Comparison of ENCODE assay signal across 21 cellular contexts in the genomic region with DNA sequence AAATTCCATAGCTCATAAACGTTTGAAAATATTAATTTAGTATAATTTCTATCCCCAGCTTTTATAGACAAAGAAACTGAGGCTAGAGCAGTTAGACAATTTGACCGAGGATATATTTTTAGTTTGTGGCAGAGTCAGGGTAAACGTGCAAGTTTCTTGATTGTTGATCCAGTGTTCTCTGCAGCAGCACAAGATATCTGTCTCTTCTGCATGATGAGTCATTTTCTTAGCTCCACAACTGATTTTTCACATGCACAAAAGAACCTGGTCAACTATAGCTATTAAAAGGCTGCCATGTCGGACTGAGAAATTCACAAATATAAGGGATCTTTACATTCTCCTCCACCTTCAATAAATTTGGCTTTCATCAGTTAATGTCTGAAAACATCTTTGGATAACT.
DNase-seq lines count a peak whose midpoint lies in the region; ATAC-seq, FAIRE-seq and TF ChIP-seq lines count a peak whose summit lies in the region.
"Had no signal": no experiment of that assay in that cellular context is flagged by ENCODE, and none has a peak within 500 bp of the region (broad histone marks: within the 10 kb centered on the region; RNA-seq: fewer than 3 reads in every experiment).

No MANE protein-coding gene starts in this region.

- no peak for TF ChIP-seq CTCF in fibroblast of pulmonary artery (IDR thresholded peaks at IDR 0.05; ENCODE audit: low read length, missing control alignments)

- intact Hi-C loops in left ventricle myocardium superior (cut with micrococcal nuclease), result no loop called here
- intact Hi-C loops in Right ventricle myocardium superior (cut with DNase I), result no loop called here

- TF ChIP-seq POLR2A in GM12891 (IDR thresholded peaks at IDR 0.05; ENCODE audit: low read depth, low read length), result no peak

- ATAC-seq in left ventricle myocardium superior, result peak; percentile 19
- no peak for ATAC-seq in Right ventricle myocardium superior (ENCODE audit: poor library complexity)
- no peak for ATAC-seq in HG03039 (IDR thresholded peaks at IDR 0.05; ENCODE audit: unreplicated experiment)
- ATAC-seq in GM21360 (IDR thresholded peaks at IDR 0.05; ENCODE audit: unreplicated experiment), result no peak
- ATAC-seq: gastrocnemius medialis; naive thymus-derived CD8-positive, alpha-beta T cell had no signal

- FAIRE-seq in GM12891 (lab: Jason Lieb, UNC), result no peak
- FAIRE-seq: H1 had no signal

- no peak overlapping the region for H3K4me3 ChIP-seq in fibroblast of pulmonary artery (replicated peaks; ENCODE audit: low read depth, low read length)
- H3K4me3 ChIP-seq: gastrocnemius medialis, thoracic aorta, vagina had no signal

- DNase-seq in left ventricle myocardium superior (no peak), Right ventricle myocardium superior (no peak), astrocyte of the hippocampus (ENCODE audit: low read depth, low spot score) (peak; percentile 21), fibroblast of pulmonary artery (ENCODE audit: low read depth) (peak; percentile 45), GM12891 (ENCODE audit: insufficient read length, low spot score) (no peak), HuH-7 (ENCODE audit: low spot score) (no peak)
- DNase-seq: activated CD4-positive, alpha-beta T cell treated with anti-CD3 and anti-CD28 coated beads for 4 hours; activated effector memory CD4-positive, alpha-beta T cell treated with anti-CD3 and anti-CD28 coated beads, Interleukin-2, amount 50 U/mL, for 16 hours; activated naive CD8-positive, alpha-beta T cell treated with anti-CD3 and anti-CD28 coated beads for 36 hours; CD4-positive, alpha-beta T cell; effector CD8-positive, alpha-beta T cell; gastrocnemius medialis; naive thymus-derived CD8-positive, alpha-beta T cell; NCI-H146; NCI-H446; NCI-H82 had no signal

TF ChIP-seq in GM12891, 5 proteins besides CTCF, POLR2A, EP300 and RAD21:
- TF ChIP-seq SPI1 (IDR thresholded peaks at IDR 0.05; ENCODE audit: low read depth, low read length) (no peak), PAX5 (IDR thresholded peaks at IDR 0.05; ENCODE audit: insufficient read depth, low read length, severe bottlenecking) (no peak), TAF1 (IDR thresholded peaks at IDR 0.05; ENCODE audit: low read depth, low read length) (no peak), POU2F2 (IDR thresholded peaks at IDR 0.05; ENCODE audit: low read depth, low read length) (no peak), POLR2AphosphoS5 (IDR thresholded peaks at IDR 0.05; ENCODE audit: low read depth, low read length) (no peak)

Comparison
In these comparisons a context has a peak if more than half of its experiments do, and no peak if none do; other contexts are left out.
1. DNase-seq: peak in astrocyte of the hippocampus (single experiment) and fibroblast of pulmonary artery (single experiment); none in left ventricle myocardium superior (single experiment), Right ventricle myocardium superior (single experiment), GM12891 (single experiment) and HuH-7 (single experiment).